In the genomic region with DNA sequence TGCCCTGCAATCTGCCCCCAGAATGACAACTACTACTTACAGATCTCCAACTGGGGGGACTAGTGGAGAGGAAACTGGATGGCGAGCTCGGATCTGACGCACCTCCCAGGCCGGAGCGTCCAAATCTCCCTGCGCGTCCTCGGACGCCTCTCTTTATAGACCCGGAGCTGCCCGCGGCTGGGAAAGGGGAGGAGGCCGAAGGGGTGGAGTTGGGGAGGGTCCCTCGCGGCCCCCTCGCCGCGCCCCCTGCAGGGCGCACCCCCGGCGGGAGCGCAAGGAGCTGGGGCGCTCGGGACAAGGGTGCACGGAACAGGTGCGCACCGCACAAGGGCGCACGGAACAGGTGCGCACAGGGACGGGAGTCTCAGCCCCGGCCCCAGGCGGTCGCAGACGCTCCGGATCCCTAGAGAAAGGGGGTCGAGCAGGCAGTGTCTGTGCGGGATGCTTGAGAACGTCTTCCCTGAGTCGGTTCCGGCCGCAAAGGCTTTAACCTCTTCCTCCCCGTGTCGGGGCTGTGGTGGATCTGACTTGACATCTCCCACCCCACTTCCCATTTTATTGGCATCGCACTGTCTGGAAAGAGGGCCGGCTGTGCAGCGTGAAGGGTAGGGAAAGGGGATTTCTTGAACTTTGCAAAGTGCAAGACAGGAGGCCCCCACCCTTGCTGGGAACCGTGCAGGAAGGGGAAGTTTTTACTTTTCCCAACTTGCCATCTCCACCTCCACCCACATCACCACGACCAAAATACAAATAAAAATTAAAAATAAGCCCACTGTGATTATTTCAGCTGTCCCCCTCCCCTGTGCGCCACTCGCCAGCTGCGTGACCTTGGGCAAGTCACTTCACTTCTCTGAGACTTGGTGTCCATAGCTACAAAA, we compare ENCODE assay signal across 8 cellular contexts. TPM values are rescaled to one million over a fixed set of nuclear protein-coding genes. Genes with fewer than 3 reads are reported as not detected.
DNase-seq lines count a peak whose midpoint lies in the region; ATAC-seq and TF ChIP-seq lines count a peak whose summit lies in the region.

Gene MYH11, minus strand, starts transcription at position 128 of the 878 bp plus-strand sequence. CDS start 18,776 bp downstream, outside the sequence.

- H3K27me3 ChIP-seq in heart left ventricle: peaks cover 0 to 41% (median 15%) of the 10 kb centered on the region in 9 donors

- peak; percentile 51 for DNase-seq in GM10266 (ENCODE audit: extremely low spot score)
- peak; percentile 59 for DNase-seq in WTC11 (ENCODE audit: low spot score)
- peak in 1 of 5 donors; percentile 19 for DNase-seq in heart left ventricle
- no peak for DNase-seq in sciatic nerve (ENCODE audit: low spot score)
- DNase-seq in NCI-H2196 treated with DMSO at 0.1 percent for 48 hours (lab: John Stamatoyannopoulos, UW; ENCODE audit: unreplicated experiment): no peak
- DNase-seq in HUDEP-2 (lab: John Stamatoyannopoulos, UW; ENCODE audit: unreplicated experiment in 76 of 76): no peak
- no peak for DNase-seq in middle frontal gyrus (ENCODE audit: extremely low spot score, low spot score)

- CTCF ChIA-PET in WTC11 (lab: Charles Lee): interaction anchor here (0.7 to 2.1 kb wide), 5 partner anchors 18 to 330 kb away, joined by 4 to 12 read pairs (median 5); partner anchors contain the start of gene CEP20

- H3K9me3 ChIP-seq in heart left ventricle: no peaks in the 10 kb centered on the region

- H3K36me3 Mint-ChIP-seq in WTC11: no peaks in the 10 kb centered on the region

- peaks cover 5% of the 10 kb centered on the region for H3K4me1 Mint-ChIP-seq in WTC11

- peaks cover 55% of the 10 kb centered on the region for H3K27me3 Mint-ChIP-seq in WTC11 (ENCODE audit: low read depth)

- H3K4me1 ChIP-seq in heart left ventricle: peaks cover 0 to 21% (median 10%) of the 10 kb centered on the region in 12 donors

- H3K36me3 ChIP-seq in heart left ventricle: no peaks in the 10 kb centered on the region

- ATAC-seq in WTC11 (peak; percentile 73), heart left ventricle (peak in 3 of 4 donors; percentile 23 to 48 (median 39)), sciatic nerve (peak; percentile 45), HG03039 (IDR thresholded peaks at IDR 0.05; ENCODE audit: unreplicated experiment) (no peak)

- intact Hi-C loops in heart left ventricle (cut with DNase I) (loop anchor here in 1 of 10 donors (10.0 kb wide), 1 partner anchor 62 kb away; no protein-coding TSS in a partner anchor), sciatic nerve (cut with DNase I) (no loop called here)

- H3K4me3 ChIP-seq in heart left ventricle: peak within 1 kb of the TSS; percentile 3 to 62 (median 48)

- no peak for TF ChIP-seq CTCF in GM10266 (IDR thresholded peaks at IDR 0.05; ENCODE audit: control insufficient read depth, insufficient read depth, low read depth, missing control alignments)
- no peak for TF ChIP-seq CTCF in WTC11 (IDR thresholded peaks at IDR 0.05)
- TF ChIP-seq CTCF in heart left ventricle (IDR thresholded peaks at IDR 0.05): peak in 1 of 12 donors; percentile 17

- H3K27ac Mint-ChIP-seq in WTC11: no peak within 1 kb of the TSS

- H3K9me3 Mint-ChIP-seq in WTC11: no peaks in the 10 kb centered on the region

- TF ChIP-seq POLR2A in heart left ventricle (IDR thresholded peaks at IDR 0.05): no peak

- 1 to 2% (median 1%) methylated on average over 43 to 52 of the region's 52 CpGs for WGBS in heart left ventricle, 4 donors

- H3K4me3 Mint-ChIP-seq in WTC11: peak within 1 kb of the TSS; percentile 84

- POLR2A ChIA-PET in WTC11 (lab: Charles Lee): interaction anchor here (0.5 to 0.6 kb wide), 2 partner anchors 15 to 36 kb away, joined by 3 to 9 read pairs; no protein-coding TSS in a partner anchor

- H3K27ac ChIP-seq in heart left ventricle: peak within 1 kb of the TSS in 4 of 12 donors; percentile 65 to 91 (median 74)

TF ChIP-seq in WTC11, 78 proteins besides CTCF, POLR2A, EP300 and RAD21 (continues in another document):
- TF ChIP-seq CREB1 (CRISPR knock-in tag; IDR thresholded peaks at IDR 0.05) (no peak), NR2C2 (CRISPR knock-in tag; IDR thresholded peaks at IDR 0.05) (no peak), NR3C1 (CRISPR knock-in tag; conservative IDR thresholded peaks at IDR 0.05; ENCODE audit: low read depth) (no peak), TEAD4 (CRISPR knock-in tag; IDR thresholded peaks at IDR 0.05) (no peak), CBFB (CRISPR knock-in tag; IDR thresholded peaks at IDR 0.05; ENCODE audit: low read depth) (0 out of 2 replicates have a peak, but pooled peaks have one; percentile 20), NFYB (CRISPR knock-in tag; conservative IDR thresholded peaks at IDR 0.05; ENCODE audit: low read depth) (no peak), SMAD3 (CRISPR knock-in tag; IDR thresholded peaks at IDR 0.05; ENCODE audit: borderline replicate concordance) (no peak), ZNF232 (CRISPR knock-in tag; IDR thresholded peaks at IDR 0.05) (no peak), SOX15 (CRISPR knock-in tag; IDR thresholded peaks at IDR 0.05) (no peak), GRHL2 (CRISPR knock-in tag; IDR thresholded peaks at IDR 0.05; ENCODE audit: insufficient replicate concordance, severe bottlenecking) (no peak), ZNF423 (CRISPR knock-in tag; IDR thresholded peaks at IDR 0.05) (peak; percentile 70; the same call in 1 of the 2 replicates), ZBTB21 (CRISPR knock-in tag; IDR thresholded peaks at IDR 0.05; ENCODE audit: borderline replicate concordance) (no peak), NFATC4 (CRISPR knock-in tag; IDR thresholded peaks at IDR 0.05) (no peak), ZNF671 (CRISPR knock-in tag; IDR thresholded peaks at IDR 0.05) (no peak), ZNF396 (CRISPR knock-in tag; IDR thresholded peaks at IDR 0.05; ENCODE audit: borderline replicate concordance) (no peak), ATF2 (CRISPR knock-in tag; IDR thresholded peaks at IDR 0.05; ENCODE audit: borderline replicate concordance, low read depth) (no peak)
- TF ChIP-seq, protein P1, sequence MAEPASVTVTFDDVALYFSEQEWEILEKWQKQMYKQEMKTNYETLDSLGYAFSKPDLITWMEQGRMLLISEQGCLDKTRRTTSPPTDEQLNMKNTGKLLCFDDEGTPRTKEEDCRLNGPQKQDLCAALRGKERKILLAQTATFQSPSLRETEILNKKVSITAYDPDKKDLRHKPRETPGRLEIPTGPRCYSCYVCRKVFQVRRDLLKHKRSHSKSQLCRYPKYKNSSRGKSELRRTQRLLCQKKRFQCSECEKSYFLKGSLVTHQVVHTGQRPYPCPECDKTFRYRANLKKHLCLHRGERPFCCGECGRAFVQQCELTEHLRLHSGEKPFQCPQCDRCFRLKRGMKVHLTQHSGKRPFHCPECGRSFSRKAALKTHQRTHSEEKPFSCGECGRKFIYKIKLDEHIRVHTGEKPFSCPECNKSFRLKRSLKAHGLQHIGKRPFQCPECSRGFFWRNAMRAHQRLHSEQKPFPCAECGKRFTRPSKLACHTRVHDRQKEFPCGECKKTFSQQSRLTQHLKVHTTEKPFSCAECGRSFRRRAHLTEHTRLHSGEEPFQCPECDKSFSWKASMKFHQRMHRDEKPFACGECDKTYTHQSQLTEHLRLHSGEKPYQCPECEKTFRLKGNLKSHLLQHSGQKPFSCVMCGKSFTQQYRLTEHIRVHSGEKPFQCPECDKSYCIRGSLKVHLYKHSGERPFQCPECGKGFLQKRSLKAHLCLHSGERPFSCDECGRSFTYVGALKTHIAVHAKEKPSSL (CRISPR knock-in tag; conservative IDR thresholded peaks at IDR 0.05): no peak
- TF ChIP-seq, protein P2, sequence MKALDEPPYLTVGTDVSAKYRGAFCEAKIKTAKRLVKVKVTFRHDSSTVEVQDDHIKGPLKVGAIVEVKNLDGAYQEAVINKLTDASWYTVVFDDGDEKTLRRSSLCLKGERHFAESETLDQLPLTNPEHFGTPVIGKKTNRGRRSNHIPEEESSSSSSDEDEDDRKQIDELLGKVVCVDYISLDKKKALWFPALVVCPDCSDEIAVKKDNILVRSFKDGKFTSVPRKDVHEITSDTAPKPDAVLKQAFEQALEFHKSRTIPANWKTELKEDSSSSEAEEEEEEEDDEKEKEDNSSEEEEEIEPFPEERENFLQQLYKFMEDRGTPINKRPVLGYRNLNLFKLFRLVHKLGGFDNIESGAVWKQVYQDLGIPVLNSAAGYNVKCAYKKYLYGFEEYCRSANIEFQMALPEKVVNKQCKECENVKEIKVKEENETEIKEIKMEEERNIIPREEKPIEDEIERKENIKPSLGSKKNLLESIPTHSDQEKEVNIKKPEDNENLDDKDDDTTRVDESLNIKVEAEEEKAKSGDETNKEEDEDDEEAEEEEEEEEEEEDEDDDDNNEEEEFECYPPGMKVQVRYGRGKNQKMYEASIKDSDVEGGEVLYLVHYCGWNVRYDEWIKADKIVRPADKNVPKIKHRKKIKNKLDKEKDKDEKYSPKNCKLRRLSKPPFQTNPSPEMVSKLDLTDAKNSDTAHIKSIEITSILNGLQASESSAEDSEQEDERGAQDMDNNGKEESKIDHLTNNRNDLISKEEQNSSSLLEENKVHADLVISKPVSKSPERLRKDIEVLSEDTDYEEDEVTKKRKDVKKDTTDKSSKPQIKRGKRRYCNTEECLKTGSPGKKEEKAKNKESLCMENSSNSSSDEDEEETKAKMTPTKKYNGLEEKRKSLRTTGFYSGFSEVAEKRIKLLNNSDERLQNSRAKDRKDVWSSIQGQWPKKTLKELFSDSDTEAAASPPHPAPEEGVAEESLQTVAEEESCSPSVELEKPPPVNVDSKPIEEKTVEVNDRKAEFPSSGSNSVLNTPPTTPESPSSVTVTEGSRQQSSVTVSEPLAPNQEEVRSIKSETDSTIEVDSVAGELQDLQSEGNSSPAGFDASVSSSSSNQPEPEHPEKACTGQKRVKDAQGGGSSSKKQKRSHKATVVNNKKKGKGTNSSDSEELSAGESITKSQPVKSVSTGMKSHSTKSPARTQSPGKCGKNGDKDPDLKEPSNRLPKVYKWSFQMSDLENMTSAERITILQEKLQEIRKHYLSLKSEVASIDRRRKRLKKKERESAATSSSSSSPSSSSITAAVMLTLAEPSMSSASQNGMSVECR (CRISPR knock-in tag; IDR thresholded peaks at IDR 0.05; ENCODE audit: borderline replicate concordance): peak; percentile 2; the same call in 1 of the 2 replicates

RNA-seq across cellular contexts. Expression of gene MYH11, which starts in this region (rescaled TPM):
- total RNA-seq in WTC11 (2021): 0.69 to 0.74 TPM (median 0.69 TPM) in 3 replicates
- 10 to 100 TPM in 8 of 9 donors, 1 to 10 TPM in 1; 9.8 to 71.9 (median 26.5) TPM for total RNA-seq in heart left ventricle
- polyA plus RNA-seq in heart left ventricle: 10 to 100 TPM; 10.1 to 51.7 TPM
- 53.9 TPM for total RNA-seq in sciatic nerve

Comparison
In these comparisons a context has a peak if more than half of its experiments do, and no peak if none do; other contexts are left out.
1. Peak in DNase-seq and ATAC-seq in WTC11; RNA of the gene not detected or under 1 TPM.